In the genomic region with DNA sequence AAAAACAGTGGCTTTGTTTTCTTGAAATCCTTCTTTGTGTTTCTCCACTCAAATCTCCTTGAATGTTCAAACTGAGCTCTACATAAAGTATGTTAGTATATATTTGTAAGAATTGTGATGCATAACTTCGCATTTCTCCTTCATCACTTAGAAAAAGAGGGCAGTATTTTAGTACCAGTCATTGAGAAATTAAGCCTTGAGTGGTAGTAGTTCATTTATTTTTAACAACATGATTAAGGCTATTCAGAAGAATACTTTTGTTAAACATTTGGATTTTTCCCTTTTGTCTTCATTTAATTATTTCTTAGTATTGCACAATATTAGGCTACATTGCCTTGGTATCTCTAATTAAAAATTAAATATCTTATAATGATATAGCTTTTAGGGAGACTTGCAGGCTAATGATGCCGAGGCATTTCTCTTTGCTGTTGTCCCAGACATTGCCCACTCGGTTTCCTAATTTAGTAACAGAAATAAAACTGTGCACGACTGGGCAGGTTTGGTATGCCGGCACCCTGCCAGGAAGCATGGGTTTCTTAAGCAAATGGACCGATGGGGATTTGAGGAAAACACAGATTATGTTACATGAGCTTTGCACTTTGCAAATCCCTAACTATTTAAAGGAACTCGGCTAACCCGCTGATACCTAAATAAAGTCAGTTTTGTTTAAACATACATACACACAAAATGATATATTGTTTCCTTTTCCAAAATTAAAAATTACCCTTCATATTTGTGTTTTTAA, we compare ENCODE assay signal across 1 cellular context.
TF ChIP-seq lines count a peak whose summit lies in the region.

No MANE protein-coding gene starts in this region.

TF ChIP-seq in endothelial cell of umbilical vein, 7 proteins besides CTCF, POLR2A, EP300 and RAD21:
- no peak for TF ChIP-seq GATA2 (IDR thresholded peaks at IDR 0.05; ENCODE audit: insufficient read depth, insufficient read length, low read depth, low read length)
- TF ChIP-seq JUN (IDR thresholded peaks at IDR 0.05; ENCODE audit: borderline replicate concordance, insufficient read depth, insufficient read length, low read depth) = no peak
- no peak for TF ChIP-seq POLR2AphosphoS5 (IDR thresholded peaks at IDR 0.05; ENCODE audit: insufficient read depth, low read depth, low read length)
- TF ChIP-seq, protein P1, sequence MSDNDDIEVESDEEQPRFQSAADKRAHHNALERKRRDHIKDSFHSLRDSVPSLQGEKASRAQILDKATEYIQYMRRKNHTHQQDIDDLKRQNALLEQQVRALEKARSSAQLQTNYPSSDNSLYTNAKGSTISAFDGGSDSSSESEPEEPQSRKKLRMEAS (IDR thresholded peaks at IDR 0.05; ENCODE audit: insufficient read depth, insufficient read length) = no peak
- TF ChIP-seq EZH2 (IDR thresholded peaks at IDR 0.05; ENCODE audit: borderline replicate concordance, low read depth, low read length, severe bottlenecking) = no peak
- TF ChIP-seq FOS (IDR thresholded peaks at IDR 0.05; ENCODE audit: borderline replicate concordance, insufficient read depth, low read length) = no peak
- TF ChIP-seq MYC (IDR thresholded peaks at IDR 0.05; ENCODE audit: low read depth, low read length) = no peak
